Comparison of ENCODE assay signal across 10 cellular contexts in genomic region chr19:35216833-35217707, GRCh38. TPM values are rescaled to one million over a fixed set of nuclear protein-coding genes. Genes with fewer than 3 reads are reported as not detected.
DNase-seq lines count a peak whose midpoint lies in the region; ATAC-seq and TF ChIP-seq lines count a peak whose summit lies in the region.
"Had no signal": no experiment of that assay in that cellular context is flagged by ENCODE, and none has a peak within 500 bp of the region (broad histone marks: within the 10 kb centered on the region; RNA-seq: fewer than 3 reads in every experiment).

No MANE protein-coding gene starts in this region.

- TF ChIP-seq CTCF in dorsolateral prefrontal cortex (IDR thresholded peaks at IDR 0.05 in 54 of 56, conservative IDR thresholded peaks at IDR 0.05 in 2 of 56; ENCODE audit: low read depth in 1 of 56, partially characterized antibody in 56 of 56) (no peak), neural progenitor cell (IDR thresholded peaks at IDR 0.05) (no peak)

- no peaks in the 10 kb centered on the region for H3K27me3 Mint-ChIP-seq in T-helper 17 cell
- no peaks in the 10 kb centered on the region for H3K27me3 Mint-ChIP-seq in effector memory CD8-positive, alpha-beta T cell
- no peaks in the 10 kb centered on the region for H3K27me3 Mint-ChIP-seq in neural progenitor cell (ENCODE audit: insufficient read depth, low read depth)

- no peaks in the 10 kb centered on the region for H3F3A ChIP-seq in neural progenitor cell (ENCODE audit: low read depth)

- no peak overlapping the region for H3K4me3 ChIP-seq in dorsolateral prefrontal cortex
- H3K4me3 ChIP-seq in neural progenitor cell = no peak overlapping the region

- H3K9me3 Mint-ChIP-seq in effector memory CD8-positive, alpha-beta T cell = no peaks in the 10 kb centered on the region
- peaks cover 7% of the 10 kb centered on the region for H3K9me3 Mint-ChIP-seq in neural progenitor cell

- no peaks in the 10 kb centered on the region for H3K4me1 ChIP-seq in neural progenitor cell

- H3K9me3 ChIP-seq in T-helper 17 cell (ENCODE audit: control insufficient read depth, low read length, poor library complexity, severe bottlenecking) (no peaks in the 10 kb centered on the region), neural progenitor cell (ENCODE audit: low read depth) (no peaks in the 10 kb centered on the region)

- H2AFZ ChIP-seq in neural progenitor cell (replicated peaks) = no peak overlapping the region

- H3K9ac ChIP-seq in neural progenitor cell = no peak overlapping the region

- H3K4me3 Mint-ChIP-seq in T-helper 17 cell (no peak overlapping the region), neural progenitor cell (no peak overlapping the region)
- H3K4me3 Mint-ChIP-seq in effector memory CD8-positive, alpha-beta T cell = no peak overlapping the region

- no peaks in the 10 kb centered on the region for H3K79me2 ChIP-seq in neural progenitor cell (ENCODE audit: low read depth)

- peak overlapping the region; percentile 99 for H3K27ac Mint-ChIP-seq in T-helper 17 cell
- H3K27ac Mint-ChIP-seq in effector memory CD8-positive, alpha-beta T cell = peak overlapping the region in 1 of 2 donors; percentile 60
- H3K27ac Mint-ChIP-seq in neural progenitor cell = no peak overlapping the region

- intact Hi-C loops in dorsolateral prefrontal cortex (cut with DNase I) = loop anchor here in 1 of 2 donors (5.0 kb wide), 1 partner anchor 60 kb away; no protein-coding TSS in a partner anchor

- DNase-seq in stimulated activated CD4-positive, alpha-beta T cell treated with anti-CD3 and anti-CD28 coated beads, Interleukin-1b, Interleukin-23, amount 100 ng/mL, for 48 hours = peak; percentile 44
- no peak for DNase-seq in stimulated activated CD4-positive, alpha-beta T cell treated with anti-CD3 and anti-CD28 coated beads, Interleukin-2, amount 100 ng/mL, for 48 hours
- DNase-seq in T-helper 17 cell (no peak), dorsolateral prefrontal cortex (no peak), AG20443 (ENCODE audit: low spot score) (no peak), NCI-H128 (lab: John Stamatoyannopoulos, UW; ENCODE audit: unreplicated experiment) (no peak), neural progenitor cell (ENCODE audit: low spot score) (no peak)
- peak; percentile 24 to 38 (median 28) for DNase-seq in effector memory CD8-positive, alpha-beta T cell

- no peaks in the 10 kb centered on the region for H3K36me3 ChIP-seq in neural progenitor cell

- H4K20me1 ChIP-seq in neural progenitor cell (ENCODE audit: low read depth) = no peaks in the 10 kb centered on the region

- H3K27ac ChIP-seq in dorsolateral prefrontal cortex (no peak overlapping the region), neural progenitor cell (no peak overlapping the region)

- H3K27me3 ChIP-seq in dorsolateral prefrontal cortex = no peaks in the 10 kb centered on the region
- no peaks in the 10 kb centered on the region for H3K27me3 ChIP-seq in neural progenitor cell

- H3K4me1 Mint-ChIP-seq in T-helper 17 cell = peaks cover 26% of the 10 kb centered on the region
- H3K4me1 Mint-ChIP-seq in effector memory CD8-positive, alpha-beta T cell (ENCODE audit: low read depth in 2 of 2) = peaks cover 24 to 28% of the 10 kb centered on the region in 2 donors
- H3K4me1 Mint-ChIP-seq in neural progenitor cell = no peaks in the 10 kb centered on the region

- ATAC-seq in T-helper 17 cell = no peak
- ATAC-seq in effector memory CD8-positive, alpha-beta T cell (replicated peaks) = no peak

- no peak overlapping the region for H3K4me2 ChIP-seq in neural progenitor cell

- H3K36me3 Mint-ChIP-seq in T-helper 17 cell (ENCODE audit: low read depth) (no peaks in the 10 kb centered on the region), neural progenitor cell (no peaks in the 10 kb centered on the region)
- peaks cover 16% of the 10 kb centered on the region for H3K36me3 Mint-ChIP-seq in effector memory CD8-positive, alpha-beta T cell (ENCODE audit: insufficient read depth)

RNA-seq across cellular contexts. Expression of gene FAM187B, which starts 11.5 kb away (rescaled TPM):
- total RNA-seq in T-helper 17 cell (not detected), dorsolateral prefrontal cortex (under 1 TPM in 3 of 120 experiments, not detected in 117; 0.53 to 0.62 (median 0.59) TPM), neural progenitor cell (ENCODE audit: low replicate concordance) (0.19 TPM in 1 of 2 replicates, not detected in the other)
- total RNA-seq: activated CD8-positive, alpha-beta memory T cell treated with anti-CD3 and anti-CD28 coated beads for 36 hours; glomerular endothelial cell had no signal

RNA-seq across cellular contexts. Expression of gene LSR, which starts 31.7 kb away (rescaled TPM):
- total RNA-seq in T-helper 17 cell (10 to 100 TPM; 42.6 to 44.5 TPM), dorsolateral prefrontal cortex (10 to 100 TPM in 26 of 120 experiments, 1 to 10 TPM in 94; 3.1 to 18.0 (median 7.6) TPM), neural progenitor cell (ENCODE audit: low replicate concordance) (27.1 and 78.4 TPM in 2 replicates)

RNA-seq across cellular contexts. Expression of gene USF2, which starts 51.7 kb away (rescaled TPM):
- 100 to 1,000 TPM; 204 to 299 TPM for total RNA-seq in T-helper 17 cell
- total RNA-seq in dorsolateral prefrontal cortex = 100 to 1,000 TPM; 141 to 299 (median 188) TPM
- total RNA-seq in neural progenitor cell (ENCODE audit: low replicate concordance) = 46.8 and 88.7 TPM in 2 replicates

Comparison
In these comparisons a context has a peak if more than half of its experiments do, and no peak if none do; other contexts are left out.
1. DNase-seq: peak in stimulated activated CD4-positive, alpha-beta T cell treated with anti-CD3 and anti-CD28 coated beads, Interleukin-1b, Interleukin-23, amount 100 ng/mL, for 48 hours (single experiment) and effector memory CD8-positive, alpha-beta T cell (3 of 3); none in stimulated activated CD4-positive, alpha-beta T cell treated with anti-CD3 and anti-CD28 coated beads, Interleukin-2, amount 100 ng/mL, for 48 hours (0 of 2), T-helper 17 cell (0 of 3), dorsolateral prefrontal cortex (0 of 10), AG20443 (single experiment), NCI-H128 (single experiment) and neural progenitor cell (single experiment).